Comparison of ENCODE assay signal across 19 cellular contexts in the genomic region with DNA sequence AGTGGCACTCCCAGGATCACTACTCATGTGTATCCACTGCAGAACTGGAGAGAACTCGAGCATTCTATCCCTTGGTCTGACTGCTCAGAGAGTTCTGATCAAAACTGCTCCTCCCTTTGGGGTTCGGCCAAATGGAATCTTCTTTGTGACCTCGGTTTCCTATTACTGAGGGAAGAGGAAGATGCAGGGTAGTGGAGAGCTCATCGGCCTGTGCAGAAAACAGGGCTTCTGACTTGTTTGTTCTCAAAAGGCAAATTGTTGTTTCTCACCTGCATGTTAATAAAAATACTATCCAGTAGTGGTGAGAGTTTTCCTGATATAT. TPM values are rescaled to one million over a fixed set of nuclear protein-coding genes. Genes with fewer than 3 reads are reported as not detected.
A peak's percentile ranks its signal among the peaks of the same experiment; 100 is the strongest.
DNase-seq lines count a peak whose midpoint lies in the region; ATAC-seq, FAIRE-seq and TF ChIP-seq lines count a peak whose summit lies in the region.
"Had no signal": no experiment of that assay in that cellular context is flagged by ENCODE, and none has a peak within 500 bp of the region (broad histone marks: within the 10 kb centered on the region; RNA-seq: fewer than 3 reads in every experiment).

No MANE protein-coding gene starts in this region.

- no peak for TF ChIP-seq POLR2A in esophagus squamous epithelium (IDR thresholded peaks at IDR 0.05)

- H3K4me3 ChIP-seq in right cardiac atrium (ENCODE audit: low read length) (no peak overlapping the region), esophagus squamous epithelium (no peak overlapping the region), parathyroid adenoma (ENCODE audit: low read depth, low read length) (no peak overlapping the region)
- H3K4me3 ChIP-seq: A549 had no signal

- no peak for FAIRE-seq in RCC 7860 (lab: Jason Lieb, UNC)
- FAIRE-seq: A549, D721Med, GM18507, H54 had no signal

- H3K27ac ChIP-seq in right cardiac atrium (ENCODE audit: low read length) (no peak overlapping the region), esophagus squamous epithelium (peak overlapping the region; percentile 47 to 73 (median 64)), parathyroid adenoma (no peak overlapping the region)
- H3K27ac ChIP-seq: A549 had no signal

- intact Hi-C loops in left ventricle myocardium superior (cut with micrococcal nuclease) (no loop called here), right cardiac atrium (cut with DNase I) (no loop called here), esophagus squamous epithelium (cut with DNase I) (no loop called here)

- H3K4me1 ChIP-seq in right cardiac atrium (ENCODE audit: control insufficient read depth, insufficient read depth, low read length) (peaks cover 5% of the 10 kb centered on the region), esophagus squamous epithelium (peaks cover 0 to 70% (median 9%) of the 10 kb centered on the region in 3 donors), parathyroid adenoma (peaks cover 12% of the 10 kb centered on the region)

- DNase-seq in left ventricle myocardium superior (no peak), right cardiac atrium (no peak), esophagus squamous epithelium (lab: John Stamatoyannopoulos, UW) (no peak), RCC 7860 (ENCODE audit: low spot score) (no peak)
- no peak for DNase-seq in stimulated activated CD4-positive, alpha-beta T cell treated with anti-CD3 and anti-CD28 coated beads, Interleukin-1b, Interleukin-23, amount 100 ng/mL, for 48 hours
- DNase-seq: DMS53, GDM1, Karpas-422, NCI-H1694, NCI-H526, OCI-M1, SIG-M5 had no signal

- no peak overlapping the region for H3K9ac ChIP-seq in parathyroid adenoma

- H3K79me2 ChIP-seq in parathyroid adenoma, result no peaks in the 10 kb centered on the region

- WGBS in right cardiac atrium, result 56% methylated on average over 4 of the region's 4 CpGs
- 30 to 31% methylated on average over 4 of the region's 4 CpGs for WGBS in esophagus squamous epithelium, 2 donors

- ATAC-seq in left ventricle myocardium superior, result peak; percentile 13
- ATAC-seq in right cardiac atrium, result no peak
- no peak for ATAC-seq in HG02798 (IDR thresholded peaks at IDR 0.05; ENCODE audit: poor library complexity, unreplicated experiment)
- ATAC-seq: A549 had no signal

- H3K36me3 ChIP-seq in esophagus squamous epithelium, result no peaks in the 10 kb centered on the region
- no peaks in the 10 kb centered on the region for H3K36me3 ChIP-seq in parathyroid adenoma (ENCODE audit: control insufficient read depth, insufficient read depth, low read length)

- H3K27me3 ChIP-seq in right cardiac atrium (ENCODE audit: control insufficient read depth, insufficient read depth) (no peaks in the 10 kb centered on the region), esophagus squamous epithelium (no peaks in the 10 kb centered on the region), parathyroid adenoma (ENCODE audit: control insufficient read depth, insufficient read depth, low read length) (no peaks in the 10 kb centered on the region)

- no peak overlapping the region for H3K4me2 ChIP-seq in parathyroid adenoma (ENCODE audit: low read length)
- H3K4me2 ChIP-seq: A549 had no signal

- H3K9me3 ChIP-seq in right cardiac atrium (ENCODE audit: control insufficient read depth, low read length) (no peaks in the 10 kb centered on the region), esophagus squamous epithelium (no peaks in the 10 kb centered on the region), parathyroid adenoma (ENCODE audit: control insufficient read depth, low read length) (no peaks in the 10 kb centered on the region)
- H3K9me3 ChIP-seq: A549 had no signal

- peak overlapping the region; percentile 1 for H2AFZ ChIP-seq in parathyroid adenoma

- TF ChIP-seq CTCF in esophagus squamous epithelium (IDR thresholded peaks at IDR 0.05), result no peak
- TF ChIP-seq CTCF in parathyroid adenoma (IDR thresholded peaks at IDR 0.05), result no peak

RNA-seq across cellular contexts. Expression of gene AKAP6, which starts 17.1 kb away (rescaled TPM):
- total RNA-seq in left ventricle myocardium superior, result 172 TPM
- 100 to 1,000 TPM in 3 of 4 donors, 10 to 100 TPM in 1; 83.7 to 138 (median 119) TPM for total RNA-seq in right cardiac atrium
- polyA plus RNA-seq in right cardiac atrium, result 15.8 TPM
- 10 to 100 TPM in 1 of 4 donors, 1 to 10 TPM in 3; 1.1 to 16.0 (median 6.0) TPM for total RNA-seq in esophagus squamous epithelium
- polyA plus RNA-seq: CD14-positive monocyte had no signal

Comparison
In these comparisons a context has a peak if more than half of its experiments do, and no peak if none do; other contexts are left out.
1. H3K27ac ChIP-seq: peak in esophagus squamous epithelium (4 of 4); none in right cardiac atrium (single experiment) and parathyroid adenoma (single experiment).
2. RNA of gene AKAP6, which starts 17.1 kb away (total RNA-seq): 172 TPM in left ventricle myocardium superior (single experiment) and 83.7 to 138 TPM in right cardiac atrium; 1.1 to 16.0 TPM in esophagus squamous epithelium; every median in the first group is over 4 times any median in the second.